In genomic region chr9:81832571-81833285, GRCh38 we compare ENCODE assay signal across 14 cellular contexts.
"Had no signal": no experiment of that assay in that cellular context is flagged by ENCODE, and none has a peak within 500 bp of the region (broad histone marks: within the 10 kb centered on the region; RNA-seq: fewer than 3 reads in every experiment).

No MANE protein-coding gene starts in this region.

- H3K4me3 Mint-ChIP-seq: activated B cell treated with CpG ODN at 0.5 μM for 24 hours; activated naive CD8-positive, alpha-beta T cell; effector memory CD8-positive, alpha-beta T cell; nephron progenitor cell had no signal

- DNase-seq: activated B cell treated with CpG ODN at 0.5 μM for 24 hours; activated CD4-positive, alpha-beta T cell treated with anti-CD3 and anti-CD28 coated beads for 48 hours; activated gamma-delta T cell treated with Interleukin-2 at 50 U/mL for 16 hours; anterior cingulate cortex; effector memory CD8-positive, alpha-beta T cell; left lung; mammary epithelial cell; nephron progenitor cell; stimulated activated CD4-positive, alpha-beta T cell treated with anti-CD3 and anti-CD28 coated beads, Interleukin-1b, Interleukin-23, amount 100 ng/mL, for 48 hours; uterus had no signal

- H3K27me3 Mint-ChIP-seq: activated naive CD8-positive, alpha-beta T cell; effector memory CD8-positive, alpha-beta T cell had no signal

- H3K36me3 ChIP-seq: left lung, prostate gland, right lobe of liver, uterus had no signal

- H3K4me2 ChIP-seq: hepatocyte had no signal

- H3K79me2 ChIP-seq: hepatocyte had no signal

- H3K36me3 Mint-ChIP-seq: activated naive CD8-positive, alpha-beta T cell had no signal

- H3K9me3 ChIP-seq: left lung, prostate gland, right lobe of liver, uterus had no signal

- H3K27ac ChIP-seq: hepatocyte, prostate gland, uterus had no signal

- H2AFZ ChIP-seq: hepatocyte had no signal

- H3K27me3 ChIP-seq: hepatocyte, left lung, right lobe of liver, uterus had no signal

- H3K27ac Mint-ChIP-seq: activated B cell treated with CpG ODN at 0.5 μM for 24 hours; activated naive CD8-positive, alpha-beta T cell; effector memory CD8-positive, alpha-beta T cell; nephron progenitor cell had no signal

- ATAC-seq: effector memory CD8-positive, alpha-beta T cell; left lung had no signal

- H3K9me3 Mint-ChIP-seq: activated B cell treated with CpG ODN at 0.5 μM for 24 hours, nephron progenitor cell had no signal

- H3K4me1 ChIP-seq: left lung, prostate gland, uterus had no signal

- H3K4me3 ChIP-seq: hepatocyte, left lung, prostate gland, right lobe of liver, uterus had no signal
